In genomic region chr10:48305905-48306264, GRCh38 we compare ENCODE assay signal across 8 cellular contexts. TPM values are rescaled to one million over a fixed set of nuclear protein-coding genes. Genes with fewer than 3 reads are reported as not detected.
DNase-seq lines count a peak whose midpoint lies in the region; ATAC-seq and TF ChIP-seq lines count a peak whose summit lies in the region.

No MANE protein-coding gene starts in this region.

- no peaks in the 10 kb centered on the region for H3K9me3 Mint-ChIP-seq in neural crest cell

- intact Hi-C loops in dorsolateral prefrontal cortex (cut with DNase I): no loop called here

- H3K4me1 ChIP-seq in MM.1S (ENCODE audit: low read length): peaks cover 22% of the 10 kb centered on the region

- DNase-seq in BJ (ENCODE audit: low read depth) (no peak), MM.1S (no peak), dorsolateral prefrontal cortex (no peak), neural crest cell (ENCODE audit: low read depth, low spot score) (no peak), NCI-H2171 treated with DMSO at 0.1 percent for 48 hours (lab: John Stamatoyannopoulos, UW) (no peak)

- peaks cover 18% of the 10 kb centered on the region for H3K4me1 Mint-ChIP-seq in neural crest cell

- H3K4me3 Mint-ChIP-seq in neural crest cell: peak overlapping the region; percentile 87

- H3K36me3 Mint-ChIP-seq in neural crest cell (ENCODE audit: low read depth): no peaks in the 10 kb centered on the region

- TF ChIP-seq CTCF in BJ (IDR thresholded peaks at IDR 0.05; ENCODE audit: insufficient read depth, low read depth, low read length) (no peak), MM.1S (IDR thresholded peaks at IDR 0.05; ENCODE audit: low read length) (no peak), dorsolateral prefrontal cortex (IDR thresholded peaks at IDR 0.05 in 54 of 56, conservative IDR thresholded peaks at IDR 0.05 in 2 of 56; ENCODE audit: low read depth in 1 of 56, partially characterized antibody in 56 of 56) (no peak), neural crest cell (conservative IDR thresholded peaks at IDR 0.05) (no peak)

- H3K27ac ChIP-seq in MM.1S (ENCODE audit: low read length): no peak overlapping the region
- peak overlapping the region in 56 of 59 donors; percentile 43 to 98 (median 92) for H3K27ac ChIP-seq in dorsolateral prefrontal cortex

- H3K79me2 ChIP-seq in MM.1S (ENCODE audit: low read length): peaks cover 37% of the 10 kb centered on the region

- H3K4me3 ChIP-seq in BJ (ENCODE audit: low read depth, low read length) (peak overlapping the region; percentile 89), MM.1S (ENCODE audit: low read length) (peak overlapping the region; percentile 46; the same call in 1 of the 2 replicates), dorsolateral prefrontal cortex (peak overlapping the region; percentile 59 to 95 (median 88))

- peaks cover 26% of the 10 kb centered on the region for H3K27me3 Mint-ChIP-seq in neural crest cell (ENCODE audit: low read depth)

- no peaks in the 10 kb centered on the region for H3K9me2 ChIP-seq in MM.1S (replicated peaks; ENCODE audit: insufficient read depth, low read length)

- peak overlapping the region; percentile 46; the same call in 1 of the 2 replicates for H3K4me2 ChIP-seq in MM.1S (ENCODE audit: low read depth, low read length)

- peak overlapping the region; percentile 73 for H2AFZ ChIP-seq in MM.1S (ENCODE audit: low read length)

- H3K27me3 ChIP-seq in BJ (ENCODE audit: control insufficient read depth, insufficient read depth, low read length) (peaks cover 2% of the 10 kb centered on the region; the same call in 1 of the 2 replicates), MM.1S (replicated peaks; ENCODE audit: insufficient read depth, low read length) (no peaks in the 10 kb centered on the region), dorsolateral prefrontal cortex (no peaks in the 10 kb centered on the region)

- POLR2A ChIA-PET in BJ (lab: Charles Lee): no interaction called here

- no peak overlapping the region for H3K27ac Mint-ChIP-seq in neural crest cell (ENCODE audit: unreplicated experiment)

- 0 out of 2 replicates have a peak, but pooled peaks cover 6% of the 10 kb centered on the region for H4K20me1 ChIP-seq in MM.1S (ENCODE audit: insufficient read depth, low read length)

- CTCF ChIA-PET in BJ (lab: Yijun Ruan, JAX): no interaction called here

- H3K36me3 ChIP-seq in BJ (ENCODE audit: control insufficient read depth, insufficient read depth, low read length) (no peaks in the 10 kb centered on the region), MM.1S (replicated peaks; ENCODE audit: insufficient read depth, low read length) (no peaks in the 10 kb centered on the region)

- 0 out of 2 replicates have a peak overlapping the region, but pooled peaks have one; percentile 1 for H3K9ac ChIP-seq in MM.1S (ENCODE audit: low read length)

- ATAC-seq in HG02588 (IDR thresholded peaks at IDR 0.05; ENCODE audit: unreplicated experiment) (no peak), HG03520 (IDR thresholded peaks at IDR 0.05; ENCODE audit: unreplicated experiment) (no peak), GM18858 (IDR thresholded peaks at IDR 0.05; ENCODE audit: unreplicated experiment) (no peak)

- no peaks in the 10 kb centered on the region for H3F3A ChIP-seq in MM.1S (ENCODE audit: insufficient read depth, low read length)

- H3K9me3 ChIP-seq in MM.1S (replicated peaks; ENCODE audit: insufficient read depth, low read length): no peaks in the 10 kb centered on the region

RNA-seq across cellular contexts. Expression of gene MAPK8, which starts 0.6 kb away (rescaled TPM):
- 31.2 and 68.6 TPM in 2 replicates for polyA plus RNA-seq in BJ (2011; rRNA removed)
- polyA minus RNA-seq in BJ (2011; rRNA and poly(A)+ RNA removed): 19.8 and 20.0 TPM in 2 replicates
- 100 to 1,000 TPM in 55 of 120 experiments, 10 to 100 TPM in 65; 54.6 to 126 (median 97.3) TPM for total RNA-seq in dorsolateral prefrontal cortex
- total RNA-seq in neural crest cell: 56.6 and 59.1 TPM in 2 replicates

RNA-seq across cellular contexts. Expression of gene FRMPD2, which starts 31.4 kb away (rescaled TPM):
- polyA plus RNA-seq in BJ (2011; rRNA removed): not detected in 2 replicates
- polyA minus RNA-seq in BJ (2011; rRNA and poly(A)+ RNA removed): not detected in 2 replicates
- total RNA-seq in dorsolateral prefrontal cortex (10 to 100 TPM in 110 of 120 experiments, 1 to 10 TPM in 10; 5.9 to 49.3 (median 15.7) TPM), neural crest cell (0.26 TPM in 1 of 2 replicates, not detected in the other)
